Comparison of ENCODE assay signal across 9 cellular contexts in the genomic region with DNA sequence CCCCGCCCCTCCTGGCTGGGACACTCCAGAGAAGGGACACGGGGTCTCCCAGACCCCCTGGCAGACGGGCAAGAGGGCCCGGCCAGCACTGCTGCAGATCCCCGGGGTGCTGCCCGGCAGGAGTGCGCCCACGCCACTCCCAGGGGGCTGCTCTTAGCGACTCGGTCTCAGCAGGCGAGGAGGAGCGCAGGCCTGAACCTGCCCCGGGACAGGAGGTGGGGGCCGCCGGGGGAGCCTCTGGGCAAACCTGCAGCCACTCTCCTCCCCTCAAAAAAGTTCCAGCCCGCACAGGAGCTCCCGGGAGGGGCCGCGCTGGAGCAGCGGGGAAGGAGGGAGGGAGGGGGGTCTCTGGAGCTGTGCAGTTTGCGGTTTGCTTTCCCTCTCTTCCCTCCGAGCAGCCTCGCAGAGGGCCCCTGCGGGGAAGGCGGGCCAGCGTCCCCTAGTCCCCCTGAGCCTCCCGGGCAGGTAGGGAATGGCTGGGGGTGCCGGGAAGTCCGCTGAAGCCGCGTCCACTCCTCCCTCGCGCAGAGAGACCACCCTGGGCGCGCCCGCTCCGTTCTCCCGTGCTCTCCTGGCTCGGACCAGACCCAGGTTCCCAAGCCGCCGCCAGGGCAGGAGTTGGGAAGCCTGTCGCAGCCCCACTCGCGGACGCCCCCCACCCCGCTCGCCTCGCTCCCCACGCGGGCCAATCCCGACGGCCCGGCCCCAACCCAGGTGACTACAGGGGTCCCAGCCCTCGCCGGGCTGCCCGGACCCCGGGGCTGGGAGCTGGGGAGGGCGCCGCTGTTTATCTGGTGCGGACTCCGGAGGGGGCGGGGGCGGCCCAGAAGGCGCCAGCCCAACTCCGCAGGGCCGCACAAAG. TPM values are rescaled to one million over a fixed set of nuclear protein-coding genes. Genes with fewer than 3 reads are reported as not detected.
DNase-seq lines count a peak whose midpoint lies in the region; ATAC-seq, FAIRE-seq and TF ChIP-seq lines count a peak whose summit lies in the region.
"Had no signal": no experiment of that assay in that cellular context is flagged by ENCODE, and none has a peak within 500 bp of the region (broad histone marks: within the 10 kb centered on the region; RNA-seq: fewer than 3 reads in every experiment).

No MANE protein-coding gene starts in this region.

- peak overlapping the region; percentile 26 for H2AFZ ChIP-seq in trophoblast cell (ENCODE audit: insufficient read depth, low read length, poor library complexity)

- CTCF ChIA-PET in CD8-positive, alpha-beta T cell (lab: Charles Lee), result interaction anchor here (1.6 kb wide), 1 partner anchor 72 kb away, joined by 4 read pairs; no protein-coding TSS in a partner anchor
- CTCF ChIA-PET in RWPE1 (lab: Yijun Ruan, JAX), result interaction anchor here (0.6 to 1.0 kb wide), 5 partner anchors 72 to 91 kb away, joined by 3 to 5 read pairs (median 4); no protein-coding TSS in a partner anchor

- H3K4me3 ChIP-seq in CD8-positive, alpha-beta T cell (ENCODE audit: low read depth, low read length), result peak overlapping the region; percentile 23
- peak overlapping the region; percentile 80 for H3K4me3 ChIP-seq in trophoblast cell (ENCODE audit: low read depth, low read length)

- H3K9me3 Mint-ChIP-seq in CD8-positive, alpha-beta T cell, result no peaks in the 10 kb centered on the region
- H3K9me3 Mint-ChIP-seq in glutamatergic neuron (ENCODE audit: unreplicated experiment), result peaks cover 1% of the 10 kb centered on the region
- H3K9me3 Mint-ChIP-seq: natural killer cell treated with Interleukin-12 subunit alpha and Interleukin-12 subunit beta and Interleukin-15 and Interleukin-18, amount 100 ng/mL, for 72 hours had no signal

- peak overlapping the region; percentile 3 for H2BK120ac ChIP-seq in trophoblast cell (ENCODE audit: insufficient read depth, low read length, poor library complexity)

- no peak overlapping the region for H3K27ac ChIP-seq in CD8-positive, alpha-beta T cell (ENCODE audit: low read depth, low read length)
- peak overlapping the region; percentile 99 for H3K27ac ChIP-seq in RWPE1
- H3K27ac ChIP-seq in trophoblast cell (ENCODE audit: low read depth, low read length), result peak overlapping the region; percentile 81

- WGBS in trophoblast cell (ENCODE audit: extremely low coverage, insufficient coverage, insufficient read length), result no CpG with 5 or more reads among the region's 66 CpGs

- peaks cover 16% of the 10 kb centered on the region for H3K27me3 ChIP-seq in CD8-positive, alpha-beta T cell (ENCODE audit: insufficient read depth, low read length)
- no peaks in the 10 kb centered on the region for H3K27me3 ChIP-seq in trophoblast cell (ENCODE audit: insufficient read depth, low read length)

- H3K4me1 ChIP-seq in CD8-positive, alpha-beta T cell (ENCODE audit: insufficient read depth, low read length), result peaks cover 27% of the 10 kb centered on the region
- H3K4me1 ChIP-seq in trophoblast cell (ENCODE audit: control insufficient read depth in 1 of 2, insufficient read depth in 2 of 2, low read length in 2 of 2), result peaks cover 10 to 31% of the 10 kb centered on the region in 2 experiments

- intact Hi-C loops in CD8-positive, alpha-beta T cell (cut with DNase I, micrococcal nuclease), result no loop called here

- H3K27me3 Mint-ChIP-seq in CD8-positive, alpha-beta T cell (ENCODE audit: low read depth), result peaks cover 11% of the 10 kb centered on the region
- H3K27me3 Mint-ChIP-seq in glutamatergic neuron (ENCODE audit: unreplicated experiment), result peaks cover 3% of the 10 kb centered on the region
- H3K27me3 Mint-ChIP-seq: natural killer cell treated with Interleukin-12 subunit alpha and Interleukin-12 subunit beta and Interleukin-15 and Interleukin-18, amount 100 ng/mL, for 72 hours had no signal

- no peak overlapping the region for H3K4me3 Mint-ChIP-seq in CD8-positive, alpha-beta T cell
- no peak overlapping the region for H3K4me3 Mint-ChIP-seq in glutamatergic neuron (ENCODE audit: unreplicated experiment)

- POLR2A ChIA-PET in CD8-positive, alpha-beta T cell (lab: Charles Lee), result no interaction called here
- POLR2A ChIA-PET in RWPE1 (lab: Yijun Ruan, JAX; ENCODE audit: low non-redundant PET), result no interaction called here

- H3K36me3 Mint-ChIP-seq in CD8-positive, alpha-beta T cell, result peaks cover 7% of the 10 kb centered on the region
- no peaks in the 10 kb centered on the region for H3K36me3 Mint-ChIP-seq in glutamatergic neuron (ENCODE audit: unreplicated experiment)
- H3K36me3 Mint-ChIP-seq: natural killer cell treated with Interleukin-12 subunit alpha and Interleukin-12 subunit beta and Interleukin-15 and Interleukin-18, amount 100 ng/mL, for 72 hours had no signal

- H2BK12ac ChIP-seq in trophoblast cell (ENCODE audit: low read length), result no peak overlapping the region

- H2BK5ac ChIP-seq in trophoblast cell (ENCODE audit: low read depth, low read length, poor library complexity), result peak overlapping the region; percentile 68

- H4K12ac ChIP-seq in trophoblast cell (ENCODE audit: low read depth, low read length), result peak overlapping the region; percentile 40

- no peak overlapping the region for H3K27ac Mint-ChIP-seq in CD8-positive, alpha-beta T cell
- H3K27ac Mint-ChIP-seq in glutamatergic neuron (ENCODE audit: unreplicated experiment), result no peak overlapping the region
- H3K27ac Mint-ChIP-seq: natural killer cell treated with Interleukin-12 subunit alpha and Interleukin-12 subunit beta and Interleukin-15 and Interleukin-18, amount 100 ng/mL, for 72 hours had no signal

- ATAC-seq in CD8-positive, alpha-beta T cell, result no peak
- ATAC-seq in GM18502 (IDR thresholded peaks at IDR 0.05; ENCODE audit: poor library complexity, unreplicated experiment) (no peak), esophagus mucosa (no peak)

- H3K4me2 ChIP-seq in trophoblast cell (ENCODE audit: low read length), result peak overlapping the region; percentile 66

- no peak overlapping the region for H2AK5ac ChIP-seq in trophoblast cell (ENCODE audit: low read length)

- H3K9me3 ChIP-seq in CD8-positive, alpha-beta T cell (ENCODE audit: low read length), result no peaks in the 10 kb centered on the region
- no peaks in the 10 kb centered on the region for H3K9me3 ChIP-seq in trophoblast cell (ENCODE audit: insufficient read depth, low read depth, low read length)

- peak overlapping the region; percentile 2 for H4K8ac ChIP-seq in trophoblast cell (ENCODE audit: low read depth, low read length)

- no peak for FAIRE-seq in GM19239 (lab: Jason Lieb, UNC)

- H3K14ac ChIP-seq in trophoblast cell (ENCODE audit: low read length), result peak overlapping the region; percentile 4

- H3K4me1 Mint-ChIP-seq in CD8-positive, alpha-beta T cell (ENCODE audit: low read depth), result peaks cover 13% of the 10 kb centered on the region
- peaks cover 8% of the 10 kb centered on the region for H3K4me1 Mint-ChIP-seq in glutamatergic neuron (ENCODE audit: low read depth, unreplicated experiment)

- H3K36me3 ChIP-seq in CD8-positive, alpha-beta T cell (ENCODE audit: insufficient read depth, low read length), result no peaks in the 10 kb centered on the region
- H3K36me3 ChIP-seq in trophoblast cell (ENCODE audit: control insufficient read depth in 1 of 2, insufficient read depth in 2 of 2, low read length in 2 of 2), result peaks cover 19 to 31% of the 10 kb centered on the region in 2 experiments

- H3K9ac ChIP-seq in trophoblast cell (ENCODE audit: low read length), result peak overlapping the region; percentile 13

- H4K91ac ChIP-seq in trophoblast cell (ENCODE audit: low read depth, low read length), result peak overlapping the region; percentile 15

- H3K23ac ChIP-seq in trophoblast cell (ENCODE audit: low read length), result no peak overlapping the region

- peaks cover 7% of the 10 kb centered on the region for H3K79me2 ChIP-seq in trophoblast cell (ENCODE audit: control insufficient read depth, insufficient read depth, low read length, poor library complexity)

- peak overlapping the region; percentile 61 for H3K4ac ChIP-seq in trophoblast cell (ENCODE audit: low read depth, low read length)

- H3K79me1 ChIP-seq in trophoblast cell (ENCODE audit: low read length), result peaks cover 20% of the 10 kb centered on the region

- DNase-seq in CD8-positive, alpha-beta T cell, result no peak
- DNase-seq in RWPE1 (ENCODE audit: low spot score) (peak; percentile 67), glutamatergic neuron (peak; percentile 56), trophoblast cell (no peak), GM19239 (ENCODE audit: insufficient read length, low spot score) (no peak), RKO (ENCODE audit: low spot score) (no peak)

- TF ChIP-seq CTCF in CD8-positive, alpha-beta T cell (IDR thresholded peaks at IDR 0.05), result no peak
- no peak for TF ChIP-seq CTCF in RWPE1 (conservative IDR thresholded peaks at IDR 0.05; ENCODE audit: low read depth)
- no peak for TF ChIP-seq CTCF in glutamatergic neuron (IDR thresholded peaks at IDR 0.05; ENCODE audit: partially characterized antibody, unreplicated experiment)

- peak overlapping the region; percentile 54 for H3K18ac ChIP-seq in trophoblast cell (ENCODE audit: low read length)

RNA-seq across cellular contexts. Expression of gene NACC2, which starts 44.2 kb away (rescaled TPM):
- total RNA-seq in CD8-positive, alpha-beta T cell, result 1 to 10 TPM; 1.7 to 1.8 TPM
- total RNA-seq in glutamatergic neuron (ENCODE audit: unreplicated experiment), result 3.9 TPM
- polyA plus RNA-seq in trophoblast cell (2013), result 13.9 and 14.5 TPM in 2 replicates
- total RNA-seq in esophagus mucosa, result 7.0 TPM

Comparison
In these comparisons a context has a peak if more than half of its experiments do, and no peak if none do; other contexts are left out.
1. DNase-seq: peak in RWPE1 (single experiment) and glutamatergic neuron (single experiment); none in CD8-positive, alpha-beta T cell (0 of 7), trophoblast cell (0 of 2), GM19239 (single experiment) and RKO (single experiment).